19 cellular contexts compared by ENCODE assay signal in genomic region chr1:55285849-55286248, GRCh38.
DNase-seq lines count a peak whose midpoint lies in the region; ATAC-seq and TF ChIP-seq lines count a peak whose summit lies in the region.
"Had no signal": no experiment of that assay in that cellular context is flagged by ENCODE, and none has a peak within 500 bp of the region (broad histone marks: within the 10 kb centered on the region; RNA-seq: fewer than 3 reads in every experiment).

No MANE protein-coding gene starts in this region.

- H3K79me1 ChIP-seq in H9 (ENCODE audit: insufficient read depth, low read depth, low read length, poor library complexity, severe bottlenecking), result no peaks in the 10 kb centered on the region

- H2AK5ac ChIP-seq in H9 (ENCODE audit: insufficient read length, low read length), result no peak overlapping the region

- H3K4me3 Mint-ChIP-seq in H9, result no peak overlapping the region
- H3K4me3 Mint-ChIP-seq: activated CD4-positive, alpha-beta memory T cell treated with anti-CD3 and anti-CD28 coated beads for 36 hours; activated naive CD8-positive, alpha-beta T cell treated with anti-CD3 and anti-CD28 coated beads, Interleukin-2, amount 50 U/mL, for 24 hours; activated T-helper 1 cell treated with anti-CD3 and anti-CD28 coated beads, Interleukin-12 subunit alpha, Interleukin-12 subunit beta, Interleukin-2, Interleukin-4 antibody, amounts not matched to agents 30 ng/mL and 10 ng/mL and 1 ng/mL, durations not matched to agents 14 hours and 24 hours and 36 hours; CD14-positive monocyte; effector memory CD8-positive, alpha-beta T cell; immature natural killer cell had no signal

- no peak overlapping the region for H3K4me3 ChIP-seq in BLaER1 treated with 17β-estradiol and CSF1 and Interleukin-3, amounts not matched to agents 10 nM and 100 nM
- H3K4me3 ChIP-seq in SJCRH30, result no peak overlapping the region
- H3K4me3 ChIP-seq: gastroesophageal sphincter, suprapubic skin had no signal

- DNase-seq in H9 (no peak), SK-MEL-5 (ENCODE audit: low read depth, low spot score) (peak; percentile 50), foreskin keratinocyte (peak; percentile 63 to 82), iPS-NIHi11 (ENCODE audit: low spot score) (no peak), SJCRH30 (no peak)
- DNase-seq: activated CD4-positive, alpha-beta memory T cell treated with anti-CD3 and anti-CD28 coated beads for 36 hours; activated naive CD8-positive, alpha-beta T cell treated with anti-CD3 and anti-CD28 coated beads, Interleukin-2, amount 50 U/mL, for 24 hours; caudate nucleus; effector memory CD8-positive, alpha-beta T cell; GOT3; immature natural killer cell; NCI-H1048; retina had no signal

- H3K56ac ChIP-seq in H9 (ENCODE audit: insufficient read length, low read depth, low read length), result no peak overlapping the region

- no peak overlapping the region for H4K91ac ChIP-seq in H9 (ENCODE audit: insufficient read length, low read depth, low read length)

- H2BK120ac ChIP-seq in H9 (ENCODE audit: low read depth, low read length, poor library complexity, severe bottlenecking), result no peak overlapping the region

- no peaks in the 10 kb centered on the region for H3K27me3 ChIP-seq in BLaER1 treated with 17β-estradiol and CSF1 and Interleukin-3, amounts not matched to agents 10 nM and 100 nM
- H3K27me3 ChIP-seq in H9 (ENCODE audit: insufficient read depth, low read length) (no peaks in the 10 kb centered on the region), foreskin keratinocyte (no peaks in the 10 kb centered on the region), SJCRH30 (no peaks in the 10 kb centered on the region; the same call in 1 of the 2 replicates)
- H3K27me3 ChIP-seq: gastroesophageal sphincter, suprapubic skin had no signal

- H4K5ac ChIP-seq in H9 (ENCODE audit: insufficient read length, low read depth, low read length), result no peak overlapping the region

- H2BK5ac ChIP-seq in H9 (ENCODE audit: insufficient read length, low read length), result no peak overlapping the region

- H3K27me3 Mint-ChIP-seq in H9 (ENCODE audit: low read depth), result peaks cover 3% of the 10 kb centered on the region
- H3K27me3 Mint-ChIP-seq: activated naive CD8-positive, alpha-beta T cell treated with anti-CD3 and anti-CD28 coated beads, Interleukin-2, amount 50 U/mL, for 24 hours had no signal

- no peaks in the 10 kb centered on the region for H3K36me3 ChIP-seq in BLaER1 treated with 17β-estradiol and CSF1 and Interleukin-3, amounts not matched to agents 10 nM and 100 nM
- no peaks in the 10 kb centered on the region for H3K36me3 ChIP-seq in SJCRH30
- H3K36me3 ChIP-seq: gastroesophageal sphincter, suprapubic skin had no signal

- no peak overlapping the region for H3K9ac ChIP-seq in BLaER1 treated with 17β-estradiol and CSF1 and Interleukin-3, amounts not matched to agents 10 nM and 100 nM
- H3K9ac ChIP-seq in H9 (ENCODE audit: extremely low read depth, insufficient read length, low read length), result no peak overlapping the region

- peaks cover 0 to 22% (median 13%) of the 10 kb centered on the region in 11 experiments; a peak in 15 of 22 replicates for H3K9me3 ChIP-seq in BLaER1 treated with 17β-estradiol and CSF1 and Interleukin-3, amounts not matched to agents 10 nM and 100 nM (replicated peaks in 1 of 11)
- H3K9me3 ChIP-seq in H9 (ENCODE audit: control insufficient read depth, low read depth, low read length), result no peaks in the 10 kb centered on the region
- no peaks in the 10 kb centered on the region for H3K9me3 ChIP-seq in SJCRH30 (replicated peaks)
- H3K9me3 ChIP-seq: gastroesophageal sphincter, suprapubic skin had no signal

- no peak overlapping the region for H2BK15ac ChIP-seq in H9 (ENCODE audit: low read depth, low read length)

- H3K79me2 ChIP-seq in H9 (ENCODE audit: insufficient read depth, low read length), result no peaks in the 10 kb centered on the region

- no peak overlapping the region for H3T11ph ChIP-seq in H9 (ENCODE audit: low read length)

- peaks cover 18 to 20% of the 10 kb centered on the region in 2 experiments; a peak in 3 of 4 replicates for H3K4me1 Mint-ChIP-seq in H9
- H3K4me1 Mint-ChIP-seq: immature natural killer cell had no signal

- no peak overlapping the region for H2AFZ ChIP-seq in H9 (ENCODE audit: low read length)

- peak overlapping the region in 2 of 3 experiments; percentile 37 to 44; a peak in 2 of 7 replicates for H3K27ac Mint-ChIP-seq in H9
- H3K27ac Mint-ChIP-seq: activated CD4-positive, alpha-beta memory T cell treated with anti-CD3 and anti-CD28 coated beads for 36 hours; activated T-helper 1 cell treated with anti-CD3 and anti-CD28 coated beads, Interleukin-12 subunit alpha, Interleukin-12 subunit beta, Interleukin-2, Interleukin-4 antibody, amounts not matched to agents 30 ng/mL and 10 ng/mL and 1 ng/mL, durations not matched to agents 14 hours and 24 hours and 36 hours; CD14-positive monocyte; effector memory CD8-positive, alpha-beta T cell had no signal

- no peak overlapping the region for H3K14ac ChIP-seq in H9 (ENCODE audit: insufficient read depth, low read length)

- H3K36me3 Mint-ChIP-seq in H9 (ENCODE audit: insufficient read depth in 1 of 3, low read depth in 3 of 3), result no peaks in the 10 kb centered on the region
- H3K36me3 Mint-ChIP-seq: activated CD4-positive, alpha-beta memory T cell treated with anti-CD3 and anti-CD28 coated beads for 36 hours; CD14-positive monocyte; immature natural killer cell had no signal

- no peak overlapping the region for H3K18ac ChIP-seq in H9 (ENCODE audit: insufficient read length, low read depth, low read length)

- H4K8ac ChIP-seq in H9 (replicated peaks; ENCODE audit: insufficient read length, low read depth, low read length), result no peak overlapping the region

- no peaks in the 10 kb centered on the region for H3K23me2 ChIP-seq in H9 (ENCODE audit: insufficient read length, low read depth, low read length, poor library complexity, severe bottlenecking)

- no peak overlapping the region for H3K23ac ChIP-seq in H9 (ENCODE audit: insufficient read length, low read depth, low read length)

- peaks cover 26 to 50% (median 41%) of the 10 kb centered on the region in 10 experiments for H3K4me1 ChIP-seq in BLaER1 treated with 17β-estradiol and CSF1 and Interleukin-3, amounts not matched to agents 10 nM and 100 nM
- no peaks in the 10 kb centered on the region for H3K4me1 ChIP-seq in H9 (ENCODE audit: insufficient read depth, low read length)
- H3K4me1 ChIP-seq in foreskin keratinocyte, result no peaks in the 10 kb centered on the region
- H3K4me1 ChIP-seq in SJCRH30, result no peaks in the 10 kb centered on the region

- peak overlapping the region in 9 of 11 experiments; percentile 70 to 91 (median 85); a peak in 11 of 22 replicates for H3K4me2 ChIP-seq in BLaER1 treated with 17β-estradiol and CSF1 and Interleukin-3, amounts not matched to agents 10 nM and 100 nM
- no peak overlapping the region for H3K4me2 ChIP-seq in H9 (ENCODE audit: insufficient read depth, insufficient read length, low read length)

- TF ChIP-seq CTCF in H9 (conservative IDR thresholded peaks at IDR 0.05) (no peak), foreskin keratinocyte (conservative IDR thresholded peaks at IDR 0.05) (peak; percentile 52)

- no peaks in the 10 kb centered on the region for H3K9me3 Mint-ChIP-seq in H9
- H3K9me3 Mint-ChIP-seq: activated CD4-positive, alpha-beta memory T cell treated with anti-CD3 and anti-CD28 coated beads for 36 hours; activated naive CD8-positive, alpha-beta T cell treated with anti-CD3 and anti-CD28 coated beads, Interleukin-2, amount 50 U/mL, for 24 hours; activated T-helper 1 cell treated with anti-CD3 and anti-CD28 coated beads, Interleukin-12 subunit alpha, Interleukin-12 subunit beta, Interleukin-2, Interleukin-4 antibody, amounts not matched to agents 30 ng/mL and 10 ng/mL and 1 ng/mL, durations not matched to agents 14 hours and 24 hours and 36 hours; effector memory CD8-positive, alpha-beta T cell; immature natural killer cell had no signal

- ATAC-seq in foreskin keratinocyte (peak; percentile 74), HG02981 (IDR thresholded peaks at IDR 0.05; ENCODE audit: unreplicated experiment) (no peak)
- ATAC-seq: activated naive CD8-positive, alpha-beta T cell treated with anti-CD3 and anti-CD28 coated beads, Interleukin-2, amount 50 U/mL, for 24 hours; effector memory CD8-positive, alpha-beta T cell; gastroesophageal sphincter had no signal

- in situ Hi-C loops in SK-MEL-5 (cut with HindIII; ENCODE audit: low pct_unique_long_range_greater_than_20kb, low sequenced_read_pairs), result no loop called here

- H3K4ac ChIP-seq in H9 (ENCODE audit: low read depth, low read length), result no peak overlapping the region

- H2BK12ac ChIP-seq in H9 (ENCODE audit: insufficient read length, low read depth, low read length), result no peak overlapping the region

- no peaks in the 10 kb centered on the region for H4K20me1 ChIP-seq in BLaER1 treated with 17β-estradiol and CSF1 and Interleukin-3, amounts not matched to agents 10 nM and 100 nM
- no peaks in the 10 kb centered on the region for H4K20me1 ChIP-seq in H9 (ENCODE audit: control insufficient read depth, insufficient read depth, insufficient read length)

- no peak overlapping the region for H3K27ac ChIP-seq in BLaER1 treated with 17β-estradiol and CSF1 and Interleukin-3, amounts not matched to agents 10 nM and 100 nM
- H3K27ac ChIP-seq in H9 (ENCODE audit: insufficient read length, low read depth, low read length), result no peak overlapping the region
- H3K27ac ChIP-seq in foreskin keratinocyte, result no peak overlapping the region
- H3K27ac ChIP-seq in SJCRH30, result no peak overlapping the region
- H3K27ac ChIP-seq: gastroesophageal sphincter, suprapubic skin had no signal

- no peak overlapping the region for H2BK20ac ChIP-seq in H9 (ENCODE audit: low read depth, low read length, poor library complexity, severe bottlenecking)

- no CpG with 5 or more reads among the region's 1 CpG for WGBS in H9 (ENCODE audit: extremely low coverage, insufficient read length, low lambda C conversion rate)

Comparison
In these comparisons a context has a peak if more than half of its experiments do, and no peak if none do; other contexts are left out.
1. DNase-seq: peak in SK-MEL-5 (single experiment) and foreskin keratinocyte (2 of 2); none in H9 (single experiment), iPS-NIHi11 (single experiment) and SJCRH30 (0 of 2).